8 cellular contexts compared by ENCODE assay signal in genomic region chr19:39409207-39409885, GRCh38. TPM values are rescaled to one million over a fixed set of nuclear protein-coding genes. Genes with fewer than 3 reads are reported as not detected.
DNase-seq lines count a peak whose midpoint lies in the region; ATAC-seq and TF ChIP-seq lines count a peak whose summit lies in the region.

No MANE protein-coding gene starts in this region.

- peak; percentile 11 to 50 (median 33) for ATAC-seq in right lobe of liver
- ATAC-seq in GM18511 (IDR thresholded peaks at IDR 0.05; ENCODE audit: unreplicated experiment), result no peak

- peak overlapping the region; percentile 93 to 100 (median 99) for H3K27ac ChIP-seq in right lobe of liver

- H3K9me3 ChIP-seq in right lobe of liver, result no peaks in the 10 kb centered on the region

- no peaks in the 10 kb centered on the region for H3K27me3 ChIP-seq in right lobe of liver

- peak overlapping the region; percentile 84 to 99 (median 97) for H3K4me3 ChIP-seq in right lobe of liver

- DNase-seq in DMS 273 (lab: John Stamatoyannopoulos, UW; ENCODE audit: unreplicated experiment) (peak; percentile 71), DMS 273 treated with DMSO at 0.1 percent for 48 hours (lab: John Stamatoyannopoulos, UW) (no peak), NCI-H2171 (lab: John Stamatoyannopoulos, UW) (peak; percentile 97), cortex of kidney (lab: John Stamatoyannopoulos, UW) (peak; percentile 86), right lobe of liver (peak; percentile 96 to 98 (median 96))
- DNase-seq in activated CD4-positive, alpha-beta T cell treated with anti-CD3 and anti-CD28 coated beads, Interleukin-2, amount 50 U/mL, for 4 hours, result peak; percentile 80 to 82
- peak; percentile 75 to 84 for DNase-seq in stimulated activated CD4-positive, alpha-beta T cell treated with anti-CD3 and anti-CD28 coated beads, Interleukin-4, amount 100 ng/mL, for 4 hours

- H3K4me1 ChIP-seq in right lobe of liver, result peaks cover 0 to 20% (median 5%) of the 10 kb centered on the region in 4 donors

- no peak for TF ChIP-seq CTCF in right lobe of liver (IDR thresholded peaks at IDR 0.05)

- intact Hi-C loops in right lobe of liver (cut with DNase I), result no loop called here

- peaks cover 0 to 11% (median 7%) of the 10 kb centered on the region in 4 donors for H3K36me3 ChIP-seq in right lobe of liver

- WGBS in right lobe of liver (ENCODE audit: insufficient coverage, low coverage, low lambda C conversion rate, missing lambda C conversion rate), result under 1% methylated on average over 28 of the region's 47 CpGs

- peak; percentile 60 for TF ChIP-seq POLR2A in right lobe of liver (IDR thresholded peaks at IDR 0.05)

RNA-seq across cellular contexts. Expression of gene ZFP36, which starts 2.7 kb away (rescaled TPM):
- total RNA-seq in right lobe of liver, result 100 to 1,000 TPM in 3 of 6 experiments, 10 to 100 TPM in 3; 28.3 to 156 (median 91.7) TPM

RNA-seq across cellular contexts. Expression of gene PLEKHG2, which starts 3.1 kb away (rescaled TPM):
- total RNA-seq in right lobe of liver, result 10 to 100 TPM in 1 of 6 experiments, 1 to 10 TPM in 5; 1.6 to 15.0 (median 6.3) TPM

RNA-seq across cellular contexts. Expression of gene MED29, which starts 18.2 kb away (rescaled TPM):
- 10 to 100 TPM; 19.4 to 38.1 (median 24.1) TPM for total RNA-seq in right lobe of liver

RNA-seq across cellular contexts. Expression of gene PAF1, which starts 18.4 kb away (rescaled TPM):
- total RNA-seq in right lobe of liver, result 10 to 100 TPM; 18.6 to 34.9 (median 24.8) TPM

RNA-seq across cellular contexts. Expression of gene RPS16, which starts 26.4 kb away (rescaled TPM):
- total RNA-seq in right lobe of liver, result 100 to 1,000 TPM; 448 to 643 (median 568) TPM
